Comparison of ENCODE assay signal across 1 cellular context in the genomic region with DNA sequence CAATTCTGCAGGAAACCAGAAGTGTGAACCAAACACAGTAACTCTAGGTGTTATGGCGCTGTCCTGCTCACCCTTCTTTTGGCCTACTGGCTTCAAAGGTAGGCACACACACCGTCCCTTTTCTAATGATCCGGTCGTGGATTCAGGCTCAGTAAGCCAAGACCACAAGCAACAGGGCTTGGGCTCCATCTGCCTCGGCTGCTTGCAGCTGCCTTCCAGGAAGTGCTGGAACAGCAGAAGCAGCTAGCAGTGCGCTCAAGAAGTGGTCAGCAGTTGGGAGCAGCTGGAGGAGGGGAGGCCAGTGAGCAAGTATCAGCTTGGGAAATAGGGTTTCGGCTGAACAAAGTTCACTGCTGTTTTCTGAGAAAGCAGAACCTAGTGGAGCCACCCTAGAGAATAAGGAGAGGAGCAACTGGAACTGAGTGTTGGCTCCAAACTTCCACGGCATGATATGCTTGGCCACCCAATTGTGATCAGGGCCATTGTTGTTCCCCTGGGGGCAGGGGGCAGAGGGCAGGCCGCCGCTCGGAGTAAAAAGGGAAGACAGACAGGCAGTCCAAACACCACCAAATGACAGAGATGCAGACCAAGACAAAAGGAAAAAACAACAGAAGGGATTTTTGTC.
TF ChIP-seq lines count a peak whose summit lies in the region.

No MANE protein-coding gene starts in this region.

TF ChIP-seq in K562, 482 proteins besides CTCF, POLR2A, EP300 and RAD21 (continued from another document and continues in another):
- TF ChIP-seq, protein P1, sequence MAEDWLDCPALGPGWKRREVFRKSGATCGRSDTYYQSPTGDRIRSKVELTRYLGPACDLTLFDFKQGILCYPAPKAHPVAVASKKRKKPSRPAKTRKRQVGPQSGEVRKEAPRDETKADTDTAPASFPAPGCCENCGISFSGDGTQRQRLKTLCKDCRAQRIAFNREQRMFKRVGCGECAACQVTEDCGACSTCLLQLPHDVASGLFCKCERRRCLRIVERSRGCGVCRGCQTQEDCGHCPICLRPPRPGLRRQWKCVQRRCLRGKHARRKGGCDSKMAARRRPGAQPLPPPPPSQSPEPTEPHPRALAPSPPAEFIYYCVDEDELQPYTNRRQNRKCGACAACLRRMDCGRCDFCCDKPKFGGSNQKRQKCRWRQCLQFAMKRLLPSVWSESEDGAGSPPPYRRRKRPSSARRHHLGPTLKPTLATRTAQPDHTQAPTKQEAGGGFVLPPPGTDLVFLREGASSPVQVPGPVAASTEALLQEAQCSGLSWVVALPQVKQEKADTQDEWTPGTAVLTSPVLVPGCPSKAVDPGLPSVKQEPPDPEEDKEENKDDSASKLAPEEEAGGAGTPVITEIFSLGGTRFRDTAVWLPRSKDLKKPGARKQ (CRISPR knock-in tag; IDR thresholded peaks at IDR 0.05), result no peak
- TF ChIP-seq HNRNPLL (IDR thresholded peaks at IDR 0.05; ENCODE audit: low read depth, low read length, poor library complexity, severe bottlenecking) (no peak), ZNF444 (CRISPR knock-in tag; IDR thresholded peaks at IDR 0.05) (no peak), ZFP1 (CRISPR knock-in tag; IDR thresholded peaks at IDR 0.05) (no peak), HNRNPK (IDR thresholded peaks at IDR 0.05; ENCODE audit: low read depth, low read length, poor library complexity, severe bottlenecking) (no peak), SRSF9 (IDR thresholded peaks at IDR 0.05; ENCODE audit: borderline replicate concordance, low read depth, low read length) (no peak), ZNF184 (CRISPR knock-in tag; IDR thresholded peaks at IDR 0.05) (no peak), KDM2B (CRISPR knock-in tag; IDR thresholded peaks at IDR 0.05) (no peak), MAZ (CRISPR knock-in tag; conservative IDR thresholded peaks at IDR 0.05 in 1 of 2, IDR thresholded peaks at IDR 0.05 in 1 of 2) (no peak; a peak in 1 of 4 replicates), TCF3 (CRISPR knock-in tag; IDR thresholded peaks at IDR 0.05) (no peak), CHD4 (IDR thresholded peaks at IDR 0.05; ENCODE audit: insufficient read depth, insufficient replicate concordance, low read depth, low read length, poor library complexity, severe bottlenecking) (no peak), MAFG (tag; conservative IDR thresholded peaks at IDR 0.05) (no peak), EHMT2 (IDR thresholded peaks at IDR 0.05) (0 out of 2 replicates have a peak, but pooled peaks have one; percentile 48), GABPB1 (CRISPR knock-in tag; IDR thresholded peaks at IDR 0.05) (no peak), ZNF23 (CRISPR knock-in tag; IDR thresholded peaks at IDR 0.05) (no peak), TAF7 (tag; IDR thresholded peaks at IDR 0.05) (no peak), NRF1 (conservative IDR thresholded peaks at IDR 0.05 in 1 of 2, IDR thresholded peaks at IDR 0.05 in 1 of 2) (0 out of 4 replicates have a peak, but pooled peaks of 1 of the 2 experiments have one; percentile 11), ZNF232 (CRISPR knock-in tag; IDR thresholded peaks at IDR 0.05) (no peak), TEAD4 (IDR thresholded peaks at IDR 0.05; ENCODE audit: low read length) (peak; percentile 19; the same call in 1 of the 2 replicates), TEAD4 (CRISPR knock-in tag; IDR thresholded peaks at IDR 0.05; ENCODE audit: borderline replicate concordance) (no peak), TSC22D4 (tag; IDR thresholded peaks at IDR 0.05) (no peak), CBFB (CRISPR knock-in tag; IDR thresholded peaks at IDR 0.05) (peak; percentile 25; the same call in 1 of the 2 replicates), NFIX (CRISPR knock-in tag; IDR thresholded peaks at IDR 0.05; ENCODE audit: low read depth) (no peak), RCOR1 (IDR thresholded peaks at IDR 0.05; ENCODE audit: borderline replicate concordance in 1 of 2, low read depth in 2 of 2, low read length in 2 of 2) (no peak), HMG20A (CRISPR knock-in tag; conservative IDR thresholded peaks at IDR 0.05) (no peak), ZNF143 (CRISPR knock-in tag; IDR thresholded peaks at IDR 0.05) (no peak), RBM34 (IDR thresholded peaks at IDR 0.05; ENCODE audit: borderline replicate concordance, insufficient read depth, low read length) (no peak), KDM1A (IDR thresholded peaks at IDR 0.05) (no peak), ZKSCAN3 (CRISPR knock-in tag; IDR thresholded peaks at IDR 0.05) (no peak), NR2C2 (CRISPR knock-in tag; IDR thresholded peaks at IDR 0.05) (no peak), NR2C2 (tag; IDR thresholded peaks at IDR 0.05) (peak; percentile 18; the same call in 1 of the 2 replicates), ZNF212 (CRISPR knock-in tag; IDR thresholded peaks at IDR 0.05) (no peak), CREBBP (IDR thresholded peaks at IDR 0.05; ENCODE audit: low read depth, low read length) (no peak), SP1 (CRISPR knock-in tag; IDR thresholded peaks at IDR 0.05) (no peak), ZNF79 (CRISPR knock-in tag; IDR thresholded peaks at IDR 0.05; ENCODE audit: low read depth) (no peak), BDP1 (IDR thresholded peaks at IDR 0.05; ENCODE audit: insufficient read depth, insufficient read length) (no peak), SMARCB1 (IDR thresholded peaks at IDR 0.05; ENCODE audit: insufficient read length, low read depth) (no peak), KLF13 (tag; IDR thresholded peaks at IDR 0.05; ENCODE audit: borderline replicate concordance, low read depth) (no peak), KDM5B (IDR thresholded peaks at IDR 0.05; ENCODE audit: insufficient replicate concordance, low read depth, low read length) (no peak), DNMT1 (IDR thresholded peaks at IDR 0.05) (no peak), NFE2 (IDR thresholded peaks at IDR 0.05; ENCODE audit: low read depth) (no peak)
- TF ChIP-seq, protein P2, sequence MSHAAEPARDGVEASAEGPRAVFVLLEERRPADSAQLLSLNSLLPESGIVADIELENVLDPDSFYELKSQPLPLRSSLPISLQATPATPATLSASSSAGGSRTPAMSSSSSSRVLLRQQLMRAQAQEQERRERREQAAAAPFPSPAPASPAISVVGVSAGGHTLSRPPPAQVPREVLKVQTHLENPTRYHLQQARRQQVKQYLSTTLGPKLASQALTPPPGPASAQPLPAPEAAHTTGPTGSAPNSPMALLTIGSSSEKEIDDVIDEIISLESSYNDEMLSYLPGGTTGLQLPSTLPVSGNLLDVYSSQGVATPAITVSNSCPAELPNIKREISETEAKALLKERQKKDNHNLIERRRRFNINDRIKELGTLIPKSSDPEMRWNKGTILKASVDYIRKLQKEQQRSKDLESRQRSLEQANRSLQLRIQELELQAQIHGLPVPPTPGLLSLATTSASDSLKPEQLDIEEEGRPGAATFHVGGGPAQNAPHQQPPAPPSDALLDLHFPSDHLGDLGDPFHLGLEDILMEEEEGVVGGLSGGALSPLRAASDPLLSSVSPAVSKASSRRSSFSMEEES (CRISPR knock-in tag; IDR thresholded peaks at IDR 0.05), result no peak
- TF ChIP-seq, protein P3, sequence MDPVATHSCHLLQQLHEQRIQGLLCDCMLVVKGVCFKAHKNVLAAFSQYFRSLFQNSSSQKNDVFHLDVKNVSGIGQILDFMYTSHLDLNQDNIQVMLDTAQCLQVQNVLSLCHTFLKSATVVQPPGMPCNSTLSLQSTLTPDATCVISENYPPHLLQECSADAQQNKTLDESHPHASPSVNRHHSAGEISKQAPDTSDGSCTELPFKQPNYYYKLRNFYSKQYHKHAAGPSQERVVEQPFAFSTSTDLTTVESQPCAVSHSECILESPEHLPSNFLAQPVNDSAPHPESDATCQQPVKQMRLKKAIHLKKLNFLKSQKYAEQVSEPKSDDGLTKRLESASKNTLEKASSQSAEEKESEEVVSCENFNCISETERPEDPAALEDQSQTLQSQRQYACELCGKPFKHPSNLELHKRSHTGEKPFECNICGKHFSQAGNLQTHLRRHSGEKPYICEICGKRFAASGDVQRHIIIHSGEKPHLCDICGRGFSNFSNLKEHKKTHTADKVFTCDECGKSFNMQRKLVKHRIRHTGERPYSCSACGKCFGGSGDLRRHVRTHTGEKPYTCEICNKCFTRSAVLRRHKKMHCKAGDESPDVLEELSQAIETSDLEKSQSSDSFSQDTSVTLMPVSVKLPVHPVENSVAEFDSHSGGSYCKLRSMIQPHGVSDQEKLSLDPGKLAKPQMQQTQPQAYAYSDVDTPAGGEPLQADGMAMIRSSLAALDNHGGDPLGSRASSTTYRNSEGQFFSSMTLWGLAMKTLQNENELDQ (CRISPR knock-in tag; IDR thresholded peaks at IDR 0.05; ENCODE audit: borderline replicate concordance), result no peak
- TF ChIP-seq, protein P4, sequence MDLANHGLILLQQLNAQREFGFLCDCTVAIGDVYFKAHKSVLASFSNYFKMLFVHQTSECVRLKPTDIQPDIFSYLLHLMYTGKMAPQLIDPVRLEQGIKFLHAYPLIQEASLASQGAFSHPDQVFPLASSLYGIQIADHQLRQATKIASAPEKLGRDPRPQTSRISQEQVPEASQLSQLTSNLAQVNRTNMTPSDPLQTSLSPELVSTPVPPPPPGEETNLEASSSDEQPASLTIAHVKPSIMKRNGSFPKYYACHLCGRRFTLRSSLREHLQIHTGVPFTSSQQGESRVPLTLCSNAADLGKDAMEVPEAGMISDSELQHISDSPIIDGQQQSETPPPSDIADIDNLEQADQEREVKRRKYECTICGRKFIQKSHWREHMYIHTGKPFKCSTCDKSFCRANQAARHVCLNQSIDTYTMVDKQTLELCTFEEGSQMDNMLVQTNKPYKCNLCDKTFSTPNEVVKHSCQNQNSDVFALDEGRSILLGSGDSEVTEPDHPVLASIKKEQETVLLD (IDR thresholded peaks at IDR 0.05), result no peak
- TF ChIP-seq, protein P5, sequence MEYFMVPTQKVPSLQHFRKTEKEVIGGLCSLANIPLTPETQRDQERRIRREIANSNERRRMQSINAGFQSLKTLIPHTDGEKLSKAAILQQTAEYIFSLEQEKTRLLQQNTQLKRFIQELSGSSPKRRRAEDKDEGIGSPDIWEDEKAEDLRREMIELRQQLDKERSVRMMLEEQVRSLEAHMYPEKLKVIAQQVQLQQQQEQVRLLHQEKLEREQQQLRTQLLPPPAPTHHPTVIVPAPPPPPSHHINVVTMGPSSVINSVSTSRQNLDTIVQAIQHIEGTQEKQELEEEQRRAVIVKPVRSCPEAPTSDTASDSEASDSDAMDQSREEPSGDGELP (CRISPR knock-in tag; IDR thresholded peaks at IDR 0.05; ENCODE audit: borderline replicate concordance), result peak; percentile 55; the same call in 1 of the 2 replicates
- TF ChIP-seq, protein P6, sequence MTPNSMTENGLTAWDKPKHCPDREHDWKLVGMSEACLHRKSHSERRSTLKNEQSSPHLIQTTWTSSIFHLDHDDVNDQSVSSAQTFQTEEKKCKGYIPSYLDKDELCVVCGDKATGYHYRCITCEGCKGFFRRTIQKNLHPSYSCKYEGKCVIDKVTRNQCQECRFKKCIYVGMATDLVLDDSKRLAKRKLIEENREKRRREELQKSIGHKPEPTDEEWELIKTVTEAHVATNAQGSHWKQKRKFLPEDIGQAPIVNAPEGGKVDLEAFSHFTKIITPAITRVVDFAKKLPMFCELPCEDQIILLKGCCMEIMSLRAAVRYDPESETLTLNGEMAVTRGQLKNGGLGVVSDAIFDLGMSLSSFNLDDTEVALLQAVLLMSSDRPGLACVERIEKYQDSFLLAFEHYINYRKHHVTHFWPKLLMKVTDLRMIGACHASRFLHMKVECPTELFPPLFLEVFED (CRISPR knock-in tag; conservative IDR thresholded peaks at IDR 0.05), result no peak
- TF ChIP-seq, protein P7, sequence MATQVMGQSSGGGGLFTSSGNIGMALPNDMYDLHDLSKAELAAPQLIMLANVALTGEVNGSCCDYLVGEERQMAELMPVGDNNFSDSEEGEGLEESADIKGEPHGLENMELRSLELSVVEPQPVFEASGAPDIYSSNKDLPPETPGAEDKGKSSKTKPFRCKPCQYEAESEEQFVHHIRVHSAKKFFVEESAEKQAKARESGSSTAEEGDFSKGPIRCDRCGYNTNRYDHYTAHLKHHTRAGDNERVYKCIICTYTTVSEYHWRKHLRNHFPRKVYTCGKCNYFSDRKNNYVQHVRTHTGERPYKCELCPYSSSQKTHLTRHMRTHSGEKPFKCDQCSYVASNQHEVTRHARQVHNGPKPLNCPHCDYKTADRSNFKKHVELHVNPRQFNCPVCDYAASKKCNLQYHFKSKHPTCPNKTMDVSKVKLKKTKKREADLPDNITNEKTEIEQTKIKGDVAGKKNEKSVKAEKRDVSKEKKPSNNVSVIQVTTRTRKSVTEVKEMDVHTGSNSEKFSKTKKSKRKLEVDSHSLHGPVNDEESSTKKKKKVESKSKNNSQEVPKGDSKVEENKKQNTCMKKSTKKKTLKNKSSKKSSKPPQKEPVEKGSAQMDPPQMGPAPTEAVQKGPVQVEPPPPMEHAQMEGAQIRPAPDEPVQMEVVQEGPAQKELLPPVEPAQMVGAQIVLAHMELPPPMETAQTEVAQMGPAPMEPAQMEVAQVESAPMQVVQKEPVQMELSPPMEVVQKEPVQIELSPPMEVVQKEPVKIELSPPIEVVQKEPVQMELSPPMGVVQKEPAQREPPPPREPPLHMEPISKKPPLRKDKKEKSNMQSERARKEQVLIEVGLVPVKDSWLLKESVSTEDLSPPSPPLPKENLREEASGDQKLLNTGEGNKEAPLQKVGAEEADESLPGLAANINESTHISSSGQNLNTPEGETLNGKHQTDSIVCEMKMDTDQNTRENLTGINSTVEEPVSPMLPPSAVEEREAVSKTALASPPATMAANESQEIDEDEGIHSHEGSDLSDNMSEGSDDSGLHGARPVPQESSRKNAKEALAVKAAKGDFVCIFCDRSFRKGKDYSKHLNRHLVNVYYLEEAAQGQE (CRISPR knock-in tag; IDR thresholded peaks at IDR 0.05; ENCODE audit: low read depth), result no peak
- TF ChIP-seq, protein P8, sequence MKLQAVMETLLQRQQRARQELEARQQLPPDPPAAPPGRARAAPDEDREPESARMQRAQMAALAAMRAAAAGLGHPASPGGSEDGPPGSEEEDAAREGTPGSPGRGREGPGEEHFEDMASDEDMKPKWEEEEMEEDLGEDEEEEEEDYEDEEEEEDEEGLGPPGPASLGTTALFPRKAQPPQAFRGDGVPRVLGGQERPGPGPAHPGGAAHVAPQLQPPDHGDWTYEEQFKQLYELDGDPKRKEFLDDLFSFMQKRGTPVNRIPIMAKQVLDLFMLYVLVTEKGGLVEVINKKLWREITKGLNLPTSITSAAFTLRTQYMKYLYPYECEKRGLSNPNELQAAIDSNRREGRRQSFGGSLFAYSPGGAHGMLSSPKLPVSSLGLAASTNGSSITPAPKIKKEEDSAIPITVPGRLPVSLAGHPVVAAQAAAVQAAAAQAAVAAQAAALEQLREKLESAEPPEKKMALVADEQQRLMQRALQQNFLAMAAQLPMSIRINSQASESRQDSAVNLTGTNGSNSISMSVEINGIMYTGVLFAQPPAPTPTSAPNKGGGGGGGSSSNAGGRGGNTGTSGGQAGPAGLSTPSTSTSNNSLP (IDR thresholded peaks at IDR 0.05; ENCODE audit: borderline replicate concordance, low read depth, low read length), result no peak
- TF ChIP-seq, protein P9, sequence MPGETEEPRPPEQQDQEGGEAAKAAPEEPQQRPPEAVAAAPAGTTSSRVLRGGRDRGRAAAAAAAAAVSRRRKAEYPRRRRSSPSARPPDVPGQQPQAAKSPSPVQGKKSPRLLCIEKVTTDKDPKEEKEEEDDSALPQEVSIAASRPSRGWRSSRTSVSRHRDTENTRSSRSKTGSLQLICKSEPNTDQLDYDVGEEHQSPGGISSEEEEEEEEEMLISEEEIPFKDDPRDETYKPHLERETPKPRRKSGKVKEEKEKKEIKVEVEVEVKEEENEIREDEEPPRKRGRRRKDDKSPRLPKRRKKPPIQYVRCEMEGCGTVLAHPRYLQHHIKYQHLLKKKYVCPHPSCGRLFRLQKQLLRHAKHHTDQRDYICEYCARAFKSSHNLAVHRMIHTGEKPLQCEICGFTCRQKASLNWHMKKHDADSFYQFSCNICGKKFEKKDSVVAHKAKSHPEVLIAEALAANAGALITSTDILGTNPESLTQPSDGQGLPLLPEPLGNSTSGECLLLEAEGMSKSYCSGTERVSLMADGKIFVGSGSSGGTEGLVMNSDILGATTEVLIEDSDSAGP (CRISPR knock-in tag; IDR thresholded peaks at IDR 0.05), result no peak
